2 cellular contexts compared by ENCODE assay signal in the genomic region with DNA sequence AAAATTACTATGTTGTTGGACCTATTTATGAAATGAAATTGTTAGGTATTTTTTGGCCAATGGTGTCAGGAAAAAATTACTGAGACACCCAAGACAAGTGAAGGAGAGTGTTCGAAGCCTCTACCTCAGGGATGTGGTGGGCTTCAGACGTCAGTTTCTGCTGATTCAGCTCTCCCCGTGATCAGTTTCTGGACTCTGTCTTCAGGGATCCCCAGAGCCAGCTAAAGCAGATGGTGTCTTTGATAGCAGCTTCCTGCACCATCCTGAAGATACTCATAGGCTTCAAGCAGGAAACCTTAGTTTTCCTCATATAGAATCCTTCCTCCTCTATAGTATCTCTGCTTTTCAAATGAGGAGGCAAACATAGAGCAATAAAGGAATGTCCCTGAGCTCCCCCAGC.
TF ChIP-seq lines count a peak whose summit lies in the region.

No MANE protein-coding gene starts in this region.

TF ChIP-seq in A549, 52 proteins besides CTCF, POLR2A, EP300 and RAD21:
- TF ChIP-seq MAFK (IDR thresholded peaks at IDR 0.05; ENCODE audit: partially characterized antibody): peak; percentile 82
- no peak for TF ChIP-seq RARB (CRISPR knock-in tag; IDR thresholded peaks at IDR 0.05)
- TF ChIP-seq FOSB (CRISPR knock-in tag; IDR thresholded peaks at IDR 0.05): no peak

TF ChIP-seq in IMR-90, 13 proteins besides CTCF, POLR2A, EP300 and RAD21:
- TF ChIP-seq MXI1 (IDR thresholded peaks at IDR 0.05; ENCODE audit: borderline replicate concordance, low read depth, low read length) (no peak), MAFK (IDR thresholded peaks at IDR 0.05; ENCODE audit: low read depth, low read length) (peak; percentile 68), FOS (IDR thresholded peaks at IDR 0.05; ENCODE audit: low read depth, low read length) (no peak), MAZ (IDR thresholded peaks at IDR 0.05; ENCODE audit: borderline replicate concordance, low read depth, low read length) (no peak), USF2 (IDR thresholded peaks at IDR 0.05; ENCODE audit: low read depth, low read length) (no peak)
